Comparison of ENCODE assay signal across 9 cellular contexts in genomic region chr10:88389456-88389855, GRCh38.
DNase-seq lines count a peak whose midpoint lies in the region; ATAC-seq, FAIRE-seq and TF ChIP-seq lines count a peak whose summit lies in the region.
"Had no signal": no experiment of that assay in that cellular context is flagged by ENCODE, and none has a peak within 500 bp of the region (broad histone marks: within the 10 kb centered on the region; RNA-seq: fewer than 3 reads in every experiment).

No MANE protein-coding gene starts in this region.

- no peak overlapping the region for H3K4me2 ChIP-seq in mesenchymal stem cell (ENCODE audit: low read length, poor library complexity, severe bottlenecking)

- H2BK12ac ChIP-seq in mesenchymal stem cell (ENCODE audit: low read length in 2 of 2) = no peak overlapping the region

- H3K18ac ChIP-seq in mesenchymal stem cell (ENCODE audit: low read depth in 1 of 2, low read length in 2 of 2) = no peak overlapping the region

- no peaks in the 10 kb centered on the region for H3K27me3 ChIP-seq in mesenchymal stem cell (ENCODE audit: control insufficient read depth in 1 of 2, insufficient read depth in 1 of 2, low read length in 2 of 2)

- no peak for TF ChIP-seq POLR2A in GM12892 (IDR thresholded peaks at IDR 0.05; ENCODE audit: low read depth, low read length)

- H3K79me1 ChIP-seq in mesenchymal stem cell (replicated peaks; ENCODE audit: low read length, poor library complexity, severe bottlenecking) = no peaks in the 10 kb centered on the region

- H4K91ac ChIP-seq in mesenchymal stem cell (ENCODE audit: low read length) = no peak overlapping the region

- ATAC-seq in activated T-cell treated with anti-CD3 and anti-CD28 coated beads, Interleukin-2, amount 50 U/mL, for 72 hours (replicated peaks in 1 of 2) = no peak
- ATAC-seq in HG02870 (IDR thresholded peaks at IDR 0.05; ENCODE audit: unreplicated experiment) = no peak

- H3K4me1 Mint-ChIP-seq in activated T-cell treated with anti-CD3 and anti-CD28 coated beads, Interleukin-2, amount 50 U/mL, for 72 hours (ENCODE audit: low read depth) = peaks cover 25% of the 10 kb centered on the region

- no peak overlapping the region for H2AK5ac ChIP-seq in mesenchymal stem cell (ENCODE audit: low read length, severe bottlenecking)

- no peak overlapping the region for H3K4me3 Mint-ChIP-seq in activated T-cell treated with anti-CD3 and anti-CD28 coated beads, Interleukin-2, amount 50 U/mL, for 72 hours

- no peaks in the 10 kb centered on the region for H3K27me3 Mint-ChIP-seq in activated T-cell treated with anti-CD3 and anti-CD28 coated beads, Interleukin-2, amount 50 U/mL, for 72 hours (ENCODE audit: low read depth)

- H3K36me3 ChIP-seq in mesenchymal stem cell (ENCODE audit: control insufficient read depth in 1 of 2, insufficient read depth in 2 of 2, low read depth in 1 of 2, low read length in 2 of 2) = no peaks in the 10 kb centered on the region

- H3K27ac Mint-ChIP-seq in activated T-cell treated with anti-CD3 and anti-CD28 coated beads, Interleukin-2, amount 50 U/mL, for 72 hours = no peak overlapping the region

- H3K36me3 Mint-ChIP-seq in activated T-cell treated with anti-CD3 and anti-CD28 coated beads, Interleukin-2, amount 50 U/mL, for 72 hours (ENCODE audit: insufficient read depth in 2 of 2) = peaks cover 0 to 4% of the 10 kb centered on the region in 2 donors

- no peak overlapping the region for H3K4me3 ChIP-seq in mesenchymal stem cell (ENCODE audit: insufficient read depth in 1 of 2, low read depth in 1 of 2, low read length in 2 of 2)

- no peak overlapping the region for H2AFZ ChIP-seq in mesenchymal stem cell (ENCODE audit: low read depth, low read length)

- peak; percentile 27 for DNase-seq in stimulated activated CD4-positive, alpha-beta T cell treated with anti-CD3 and anti-CD28 coated beads, Interleukin-4, amount 100 ng/mL, for 24 hours
- DNase-seq in stimulated activated CD4-positive, alpha-beta T cell treated with anti-CD3 and anti-CD28 coated beads, Interleukin-1b, Interleukin-23, amount 100 ng/mL, for 48 hours = no peak
- DNase-seq in NCI-H69 (lab: John Stamatoyannopoulos, UW) = peak; percentile 55
- DNase-seq in cerebellar cortex (ENCODE audit: low spot score) = peak; percentile 88
- DNase-seq in mesenchymal stem cell = peak; percentile 69
- no peak for DNase-seq in GM12892 (ENCODE audit: insufficient read length)
- no peak for DNase-seq in activated T-cell treated with anti-CD3 and anti-CD28 coated beads, Interleukin-2, amount 50 U/mL, for 72 hours

- no peak overlapping the region for H3K23ac ChIP-seq in mesenchymal stem cell (ENCODE audit: low read length in 2 of 2)

- WGBS in mesenchymal stem cell = 38% methylated on average over 2 of the region's 3 CpGs

- H3K14ac ChIP-seq in mesenchymal stem cell (ENCODE audit: low read length in 2 of 2) = no peak overlapping the region

- H3K27ac ChIP-seq in mesenchymal stem cell (ENCODE audit: low read length, poor library complexity, severe bottlenecking) = no peak overlapping the region
- H3K27ac ChIP-seq: epithelial cell of prostate had no signal

- no peak overlapping the region for H4K8ac ChIP-seq in mesenchymal stem cell (ENCODE audit: low read length)

- no peak overlapping the region for H2BK5ac ChIP-seq in mesenchymal stem cell (ENCODE audit: low read depth, low read length, poor library complexity, severe bottlenecking)

- peaks cover 0 to 2% of the 10 kb centered on the region in 2 donors for H3K9me3 Mint-ChIP-seq in activated T-cell treated with anti-CD3 and anti-CD28 coated beads, Interleukin-2, amount 50 U/mL, for 72 hours

- H3K9ac ChIP-seq in mesenchymal stem cell (ENCODE audit: low read length) = peak overlapping the region; percentile 51

- peaks cover 5% of the 10 kb centered on the region for H3K4me1 ChIP-seq in mesenchymal stem cell (ENCODE audit: control insufficient read depth, insufficient read depth, low read depth, low read length)

- H2BK15ac ChIP-seq in mesenchymal stem cell (ENCODE audit: low read depth, poor library complexity, severe bottlenecking) = no peak overlapping the region

- no peak overlapping the region for H2BK120ac ChIP-seq in mesenchymal stem cell (ENCODE audit: low read depth, low read length)

- FAIRE-seq in GM12892 (lab: Jason Lieb, UNC) = no peak

- no peaks in the 10 kb centered on the region for H3K9me3 ChIP-seq in mesenchymal stem cell (ENCODE audit: control insufficient read depth, low read length)

- no peak overlapping the region for H3K4ac ChIP-seq in mesenchymal stem cell (ENCODE audit: low read depth in 1 of 2, low read length in 2 of 2)

Comparison
In these comparisons a context has a peak if more than half of its experiments do, and no peak if none do; other contexts are left out.
1. DNase-seq: peak in stimulated activated CD4-positive, alpha-beta T cell treated with anti-CD3 and anti-CD28 coated beads, Interleukin-4, amount 100 ng/mL, for 24 hours (single experiment), NCI-H69 (single experiment), cerebellar cortex (single experiment) and mesenchymal stem cell (single experiment); none in stimulated activated CD4-positive, alpha-beta T cell treated with anti-CD3 and anti-CD28 coated beads, Interleukin-1b, Interleukin-23, amount 100 ng/mL, for 48 hours (single experiment), GM12892 (single experiment) and activated T-cell treated with anti-CD3 and anti-CD28 coated beads, Interleukin-2, amount 50 U/mL, for 72 hours (0 of 2).